In genomic region chr1:100352267-100353072, GRCh38 we compare ENCODE assay signal across 7 cellular contexts.
DNase-seq lines count a peak whose midpoint lies in the region; ATAC-seq and TF ChIP-seq lines count a peak whose summit lies in the region.

Gene CDC14A, plus strand, starts transcription at chr1:100352506. Its CDS starts 449 bp downstream, at chr1:100352955.

- no peak for TF ChIP-seq CTCF in astrocyte of the cerebellum (IDR thresholded peaks at IDR 0.05; ENCODE audit: low read depth, low read length, missing control alignments)
- no peak for TF ChIP-seq CTCF in retinal pigment epithelial cell (conservative IDR thresholded peaks at IDR 0.05; ENCODE audit: low read depth, low read length)

- in situ Hi-C loops in astrocyte of the cerebellum (cut with HindIII; ENCODE audit: low sequenced_read_pairs), result no loop called here

- peak; percentile 55 for ATAC-seq in GM18502 (IDR thresholded peaks at IDR 0.05; ENCODE audit: poor library complexity, unreplicated experiment)
- peak; percentile 62 for ATAC-seq in HG02970 (IDR thresholded peaks at IDR 0.05; ENCODE audit: low FRiP score, unreplicated experiment)

- DNase-seq in NCI-H1930 (lab: John Stamatoyannopoulos, UW), result peak; percentile 89 to 92
- DNase-seq in T-helper 22 cell (ENCODE audit: low read depth), result peak; percentile 86
- DNase-seq in astrocyte of the cerebellum (ENCODE audit: low read depth), result peak; percentile 83
- peak; percentile 84 to 88 for DNase-seq in hippocampal formation (lab: John Stamatoyannopoulos, UW)
- peak; percentile 91 for DNase-seq in retinal pigment epithelial cell (ENCODE audit: low read depth)

- H3K4me3 ChIP-seq in astrocyte of the cerebellum (ENCODE audit: low read depth, low read length), result peak within 1 kb of the TSS; percentile 96
- H3K4me3 ChIP-seq in retinal pigment epithelial cell (ENCODE audit: low read length), result peak within 1 kb of the TSS; percentile 91

Comparison
In these comparisons a context has a peak if more than half of its experiments do, and no peak if none do; other contexts are left out.
1. Peak in every context shown above with its lines: DNase-seq, ATAC-seq and H3K4me3 ChIP-seq.